14 cellular contexts compared by ENCODE assay signal in genomic region chrX:19867411-19867732, GRCh38. TPM values are rescaled to one million over a fixed set of nuclear protein-coding genes. Genes with fewer than 3 reads are reported as not detected.
DNase-seq lines count a peak whose midpoint lies in the region; ATAC-seq and TF ChIP-seq lines count a peak whose summit lies in the region.
"Had no signal": no experiment of that assay in that cellular context is flagged by ENCODE, and none has a peak within 500 bp of the region (broad histone marks: within the 10 kb centered on the region; RNA-seq: fewer than 3 reads in every experiment).

No MANE protein-coding gene starts in this region.

- peak overlapping the region; percentile 26; the same call in 1 of the 2 replicates for H3K9ac ChIP-seq in DND-41 (ENCODE audit: low read depth, low read length)

- no peak overlapping the region for H3K4me3 ChIP-seq in DND-41 (ENCODE audit: low read depth in 1 of 2, low read length in 2 of 2)
- H3K4me3 ChIP-seq: breast epithelium, lung had no signal

- no peak for ATAC-seq in DND-41 (ENCODE audit: insufficient read depth, low read depth)
- no peak for ATAC-seq in natural killer cell
- ATAC-seq in HG02840 (IDR thresholded peaks at IDR 0.05; ENCODE audit: low FRiP score, unreplicated experiment) = no peak
- no peak for ATAC-seq in HG02981 (IDR thresholded peaks at IDR 0.05; ENCODE audit: unreplicated experiment)
- no peak for ATAC-seq in GM21381 (IDR thresholded peaks at IDR 0.05; ENCODE audit: unreplicated experiment)
- no peak for ATAC-seq in HG03175 (IDR thresholded peaks at IDR 0.05; ENCODE audit: unreplicated experiment)

- TF ChIP-seq CTCF in DND-41 (IDR thresholded peaks at IDR 0.05; ENCODE audit: borderline replicate concordance, extremely low read depth, low read length, poor library complexity, severe bottlenecking) = no peak
- TF ChIP-seq CTCF in chondrocyte (IDR thresholded peaks at IDR 0.05) = no peak
- no peak for TF ChIP-seq CTCF in natural killer cell (IDR thresholded peaks at IDR 0.05)

- no peak overlapping the region for H3K4me2 ChIP-seq in DND-41 (ENCODE audit: insufficient read depth, low read length)

- peak overlapping the region; percentile 54 to 93 (median 81) for H3K27ac Mint-ChIP-seq in IgD-negative memory B cell
- H3K27ac Mint-ChIP-seq in chondrocyte (ENCODE audit: unreplicated experiment) = peak overlapping the region; percentile 79
- H3K27ac Mint-ChIP-seq in natural killer cell = peak overlapping the region; percentile 79 to 90

- peaks cover 3% of the 10 kb centered on the region for H3K36me3 Mint-ChIP-seq in IgD-negative memory B cell
- no peaks in the 10 kb centered on the region for H3K36me3 Mint-ChIP-seq in chondrocyte (ENCODE audit: low read depth)
- H3K36me3 Mint-ChIP-seq in natural killer cell = no peaks in the 10 kb centered on the region

- peaks cover 8% of the 10 kb centered on the region for H3K27me3 Mint-ChIP-seq in IgD-negative memory B cell
- no peaks in the 10 kb centered on the region for H3K27me3 Mint-ChIP-seq in chondrocyte (ENCODE audit: low read depth)
- H3K27me3 Mint-ChIP-seq in natural killer cell (ENCODE audit: low read depth in 2 of 2) = no peaks in the 10 kb centered on the region

- no peaks in the 10 kb centered on the region for H3K9me3 ChIP-seq in DND-41 (ENCODE audit: insufficient read depth, low read length, severe bottlenecking)
- H3K9me3 ChIP-seq: breast epithelium had no signal

- H3K4me1 ChIP-seq in DND-41 (ENCODE audit: insufficient read depth, low read length) = peaks cover 86% of the 10 kb centered on the region
- H3K4me1 ChIP-seq: breast epithelium had no signal

- H3K27me3 ChIP-seq in DND-41 (ENCODE audit: insufficient read depth, low read length, poor library complexity) = no peaks in the 10 kb centered on the region

- peak overlapping the region; percentile 77 for H3K27ac ChIP-seq in DND-41 (ENCODE audit: low read length)

- intact Hi-C loops in natural killer cell (cut with micrococcal nuclease) = no loop called here

- H3K4me3 Mint-ChIP-seq in IgD-negative memory B cell (peak overlapping the region in 2 of 4 donors; percentile 84), chondrocyte (ENCODE audit: unreplicated experiment) (no peak overlapping the region), natural killer cell (peak overlapping the region; percentile 35)

- H3K79me2 ChIP-seq in DND-41 (ENCODE audit: insufficient read depth, low read length) = peaks cover 92% of the 10 kb centered on the region

- DNase-seq in DND-41 (no peak), chondrocyte (ENCODE audit: low spot score) (no peak), natural killer cell (no peak)
- DNase-seq: activated CD8-positive, alpha-beta memory T cell treated with anti-CD3 and anti-CD28 coated beads, Interleukin-2, amount 50 U/mL, for 4 hours; DMS153; NCI-H69; stimulated activated CD8-positive, alpha-beta memory T cell treated with anti-CD3 and anti-CD28 coated beads, Interleukin-4, amount 100 ng/mL, for 48 hours had no signal

- peaks cover 12% of the 10 kb centered on the region; the same call in 1 of the 2 replicates for H4K20me1 ChIP-seq in DND-41 (ENCODE audit: insufficient read depth, low read length)

- H2AFZ ChIP-seq in DND-41 (ENCODE audit: low read depth, low read length) = no peak overlapping the region

- 0 out of 2 replicates have a peak, but pooled peaks cover 3% of the 10 kb centered on the region for H3K36me3 ChIP-seq in DND-41 (ENCODE audit: insufficient read depth, low read length)
- H3K36me3 ChIP-seq: breast epithelium had no signal

- H3K4me1 Mint-ChIP-seq in IgD-negative memory B cell (peaks cover 58 to 68% (median 62%) of the 10 kb centered on the region in 3 donors), chondrocyte (ENCODE audit: low read depth) (peaks cover 48% of the 10 kb centered on the region), natural killer cell (peaks cover 58% of the 10 kb centered on the region in 2 donors)

- H3K9me3 Mint-ChIP-seq in IgD-negative memory B cell (no peaks in the 10 kb centered on the region), chondrocyte (ENCODE audit: low read depth) (peaks cover 6% of the 10 kb centered on the region), natural killer cell (no peaks in the 10 kb centered on the region)

RNA-seq across cellular contexts. Expression of gene SH3KBP1, which starts 20.0 kb away (rescaled TPM):
- 93.1 TPM for polyA plus RNA-seq in IgD-negative memory B cell
- total RNA-seq in chondrocyte (37.6 to 63.2 TPM (median 58.8 TPM) in 3 replicates), natural killer cell (100 to 1,000 TPM; 124 to 155 (median 155) TPM)
